Comparison of ENCODE assay signal across 1 cellular context in the genomic region with DNA sequence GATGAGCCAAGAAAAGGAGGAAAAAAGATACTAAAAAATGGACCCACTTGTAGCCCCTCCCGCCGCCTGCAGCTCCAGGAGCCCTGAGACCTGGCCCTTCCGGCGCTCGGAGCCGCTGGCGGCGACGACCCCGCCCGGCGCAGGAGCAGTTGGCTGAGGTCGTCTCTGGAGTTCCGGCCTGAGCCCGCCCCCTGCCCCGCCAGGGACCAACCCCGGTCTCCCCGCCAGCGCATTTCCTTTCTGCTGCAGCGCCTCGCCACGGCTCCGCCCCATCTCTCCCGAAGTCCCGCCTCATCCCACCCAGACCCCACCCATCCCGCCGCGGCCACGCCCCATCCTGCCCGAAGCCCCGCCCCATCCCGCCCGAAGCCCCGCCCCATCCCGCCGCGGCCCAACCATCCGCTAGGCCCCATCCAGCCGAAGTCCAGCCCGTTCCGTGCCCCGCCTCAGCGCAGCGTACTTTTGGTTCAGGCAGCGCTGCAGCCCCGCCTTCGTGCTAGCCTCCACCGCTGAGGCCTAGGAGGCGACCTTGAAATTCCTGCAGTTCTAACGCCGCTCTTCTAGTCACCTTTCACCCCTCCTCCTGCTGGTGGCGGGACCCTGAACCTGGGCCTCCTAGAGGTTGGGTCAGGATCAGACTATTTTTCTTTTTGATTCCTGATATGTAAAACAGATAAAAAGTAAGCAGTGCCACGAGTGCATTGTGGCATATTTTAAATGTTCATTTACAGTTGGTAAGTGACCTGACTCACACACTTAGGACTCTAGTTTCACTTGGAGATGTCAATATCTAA.
TF ChIP-seq lines count a peak whose summit lies in the region.

A gene with protein sequence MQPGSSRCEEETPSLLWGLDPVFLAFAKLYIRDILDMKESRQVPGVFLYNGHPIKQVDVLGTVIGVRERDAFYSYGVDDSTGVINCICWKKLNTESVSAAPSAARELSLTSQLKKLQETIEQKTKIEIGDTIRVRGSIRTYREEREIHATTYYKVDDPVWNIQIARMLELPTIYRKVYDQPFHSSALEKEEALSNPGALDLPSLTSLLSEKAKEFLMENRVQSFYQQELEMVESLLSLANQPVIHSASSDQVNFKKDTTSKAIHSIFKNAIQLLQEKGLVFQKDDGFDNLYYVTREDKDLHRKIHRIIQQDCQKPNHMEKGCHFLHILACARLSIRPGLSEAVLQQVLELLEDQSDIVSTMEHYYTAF (minus strand): TSS at position 132 of the 794 bp plus-strand sequence. CDS start 590 bp downstream, outside the sequence.

TF ChIP-seq in SK-N-SH, 30 proteins besides CTCF, POLR2A, EP300 and RAD21 (continued from another document):
- TF ChIP-seq SMC3 (IDR thresholded peaks at IDR 0.05; ENCODE audit: low read depth, low read length) (no peak), PBX3 (IDR thresholded peaks at IDR 0.05) (no peak), ELF1 (IDR thresholded peaks at IDR 0.05) (no peak), RCOR1 (IDR thresholded peaks at IDR 0.05; ENCODE audit: low read length) (0 out of 2 replicates have a peak, but pooled peaks have one; percentile 8), SIN3A (IDR thresholded peaks at IDR 0.05; ENCODE audit: borderline replicate concordance, low read depth, low read length) (0 out of 2 replicates have a peak, but pooled peaks have one; percentile 40), EZH2phosphoT487 (IDR thresholded peaks at IDR 0.05; ENCODE audit: borderline replicate concordance, low read depth) (no peak), POLR2AphosphoS5 (IDR thresholded peaks at IDR 0.05; ENCODE audit: low read depth, low read length) (peak; percentile 73), RFX5 (IDR thresholded peaks at IDR 0.05; ENCODE audit: low read length) (no peak), FOSL2 (IDR thresholded peaks at IDR 0.05; ENCODE audit: borderline replicate concordance, low read depth) (no peak), CHD2 (IDR thresholded peaks at IDR 0.05; ENCODE audit: low read length, partially characterized antibody) (no peak), MAX (IDR thresholded peaks at IDR 0.05; ENCODE audit: low read depth) (peak; percentile 7), RXRA (IDR thresholded peaks at IDR 0.05; ENCODE audit: borderline replicate concordance, low read depth) (no peak), REST (IDR thresholded peaks at IDR 0.05; ENCODE audit: low read depth, low read length) (no peak), FOXM1 (IDR thresholded peaks at IDR 0.05; ENCODE audit: low read depth) (no peak), JUND (IDR thresholded peaks at IDR 0.05) (no peak), GABPA (IDR thresholded peaks at IDR 0.05; ENCODE audit: low read depth) (peak; percentile 75), NRF1 (IDR thresholded peaks at IDR 0.05; ENCODE audit: low read depth, low read length) (peak; percentile 64)
- TF ChIP-seq, protein P1, sequence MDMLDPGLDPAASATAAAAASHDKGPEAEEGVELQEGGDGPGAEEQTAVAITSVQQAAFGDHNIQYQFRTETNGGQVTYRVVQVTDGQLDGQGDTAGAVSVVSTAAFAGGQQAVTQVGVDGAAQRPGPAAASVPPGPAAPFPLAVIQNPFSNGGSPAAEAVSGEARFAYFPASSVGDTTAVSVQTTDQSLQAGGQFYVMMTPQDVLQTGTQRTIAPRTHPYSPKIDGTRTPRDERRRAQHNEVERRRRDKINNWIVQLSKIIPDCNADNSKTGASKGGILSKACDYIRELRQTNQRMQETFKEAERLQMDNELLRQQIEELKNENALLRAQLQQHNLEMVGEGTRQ (IDR thresholded peaks at IDR 0.05; ENCODE audit: borderline replicate concordance, low read depth, low read length), result no peak
